ENCODE assay signal across 24 cellular contexts in genomic region chr5:61030163-61030482, GRCh38.
A peak's percentile ranks its signal among the peaks of the same experiment; 100 is the strongest.
DNase-seq lines count a peak whose midpoint lies in the region; ATAC-seq and TF ChIP-seq lines count a peak whose summit lies in the region.
"Had no signal": no experiment of that assay in that cellular context is flagged by ENCODE, and none has a peak within 500 bp of the region (broad histone marks: within the 10 kb centered on the region; RNA-seq: fewer than 3 reads in every experiment).

No MANE protein-coding gene starts in this region.

- H3K36me3 ChIP-seq in thoracic aorta: no peaks in the 10 kb centered on the region
- no peaks in the 10 kb centered on the region for H3K36me3 ChIP-seq in neuronal stem cell (replicated peaks in 1 of 2; ENCODE audit: control insufficient read depth in 2 of 2, insufficient read depth in 2 of 2, low read length in 2 of 2)
- H3K36me3 ChIP-seq: heart left ventricle had no signal

- H3K79me1 ChIP-seq in neuronal stem cell (ENCODE audit: low read depth, low read length): no peaks in the 10 kb centered on the region

- no peak overlapping the region for H2AFZ ChIP-seq in neuronal stem cell (ENCODE audit: low read length)
- H2AFZ ChIP-seq: parathyroid adenoma had no signal

- DNase-seq in HCEC 1CT (peak; percentile 68), fibroblast of the aortic adventitia (ENCODE audit: low read depth) (peak; percentile 62), thoracic aorta (ENCODE audit: low spot score) (no peak), progenitor cell of endocrine pancreas (ENCODE audit: low spot score, unreplicated experiment) (no peak), neuronal stem cell (ENCODE audit: low spot score) (no peak)
- DNase-seq: activated CD4-positive, CD25-positive, alpha-beta regulatory T cell treated with anti-CD3 and anti-CD28 coated beads, Interleukin-2, amount 50 U/mL, for 72 hours; activated CD8-positive, alpha-beta T cell treated with anti-CD3 and anti-CD28 coated beads for 36 hours; caudate nucleus; DMS53; erythroblast; heart left ventricle; Kasumi-1; natural killer cell; NCI-H1092; NCI-H187 treated with DMSO at 0.1 percent for 48 hours; NCI-H2227 treated with DMSO at 0.1 percent for 48 hours; NCI-H774; SW 1271; testis had no signal

- no peak overlapping the region for H3K4me3 Mint-ChIP-seq in progenitor cell of endocrine pancreas (ENCODE audit: low read depth)
- H3K4me3 Mint-ChIP-seq: activated CD8-positive, alpha-beta T cell treated with anti-CD3 and anti-CD28 coated beads for 36 hours; mesothelial cell of epicardium; natural killer cell had no signal

- no peak overlapping the region for H3K9ac ChIP-seq in neuronal stem cell (ENCODE audit: low read depth, low read length, poor library complexity)
- H3K9ac ChIP-seq: parathyroid adenoma had no signal

- H4K91ac ChIP-seq in neuronal stem cell (ENCODE audit: low read depth, low read length, poor library complexity): no peak overlapping the region

- peaks cover 7% of the 10 kb centered on the region for H3K4me1 Mint-ChIP-seq in progenitor cell of endocrine pancreas (ENCODE audit: low read depth)
- H3K4me1 Mint-ChIP-seq: mesothelial cell of epicardium, natural killer cell had no signal

- H3K4me2 ChIP-seq in neuronal stem cell (ENCODE audit: insufficient read depth, low read length, poor library complexity, severe bottlenecking): no peak overlapping the region

- no peak for TF ChIP-seq CTCF in VCaP (conservative IDR thresholded peaks at IDR 0.05)
- TF ChIP-seq CTCF in fibroblast of the aortic adventitia (IDR thresholded peaks at IDR 0.05; ENCODE audit: insufficient read depth, low read length): no peak
- TF ChIP-seq CTCF in thoracic aorta (IDR thresholded peaks at IDR 0.05): no peak
- no peak for TF ChIP-seq CTCF in progenitor cell of endocrine pancreas (IDR thresholded peaks at IDR 0.05; ENCODE audit: unreplicated experiment)

- H3K14ac ChIP-seq in neuronal stem cell (ENCODE audit: low read length): no peak overlapping the region

- H3K27ac ChIP-seq in VCaP (peak overlapping the region; percentile 38), thoracic aorta (peak overlapping the region; percentile 3 to 55), neuronal stem cell (replicated peaks; ENCODE audit: low read length) (no peak overlapping the region)
- H3K27ac ChIP-seq: heart left ventricle, parathyroid adenoma, testis had no signal

- H3K9me3 ChIP-seq in thoracic aorta: no peaks in the 10 kb centered on the region
- H3K9me3 ChIP-seq in neuronal stem cell (replicated peaks in 1 of 2; ENCODE audit: control insufficient read depth in 2 of 2, insufficient read depth in 1 of 2, low read depth in 1 of 2, low read length in 2 of 2): no peaks in the 10 kb centered on the region
- H3K9me3 ChIP-seq: testis had no signal

- H2BK12ac ChIP-seq in neuronal stem cell (ENCODE audit: low read length): no peak overlapping the region

- no peak overlapping the region for H3K23ac ChIP-seq in neuronal stem cell (ENCODE audit: low read depth, low read length, poor library complexity)

- no peak for ATAC-seq in thoracic aorta (ENCODE audit: insufficient number of reproducible peaks, low FRiP score, low read depth)
- ATAC-seq in GM18907 (IDR thresholded peaks at IDR 0.05; ENCODE audit: unreplicated experiment): no peak
- ATAC-seq: activated CD8-positive, alpha-beta T cell treated with anti-CD3 and anti-CD28 coated beads for 36 hours; natural killer cell; sciatic nerve had no signal

- no peak overlapping the region for H2BK5ac ChIP-seq in neuronal stem cell (ENCODE audit: low read length)

- no peak overlapping the region for H4K8ac ChIP-seq in neuronal stem cell (ENCODE audit: low read depth, low read length)

- no peak overlapping the region for H2AK5ac ChIP-seq in neuronal stem cell (ENCODE audit: low read depth, low read length)

- H3K18ac ChIP-seq in neuronal stem cell (ENCODE audit: low read length): no peak overlapping the region

- H3K4me3 ChIP-seq in fibroblast of the aortic adventitia (ENCODE audit: low read depth, low read length) (no peak overlapping the region), thoracic aorta (peak overlapping the region; percentile 31), neuronal stem cell (ENCODE audit: low read length in 2 of 2) (no peak overlapping the region)
- H3K4me3 ChIP-seq: heart left ventricle, testis had no signal

- no peak overlapping the region for H2BK120ac ChIP-seq in neuronal stem cell (ENCODE audit: low read depth, low read length)

- H3K27ac Mint-ChIP-seq in progenitor cell of endocrine pancreas: no peak overlapping the region
- H3K27ac Mint-ChIP-seq: activated CD8-positive, alpha-beta T cell treated with anti-CD3 and anti-CD28 coated beads for 36 hours; mesothelial cell of epicardium; natural killer cell had no signal

- H3K36me3 Mint-ChIP-seq in progenitor cell of endocrine pancreas (ENCODE audit: insufficient read depth): peaks cover 1% of the 10 kb centered on the region
- H3K36me3 Mint-ChIP-seq: natural killer cell had no signal

- H3K27me3 ChIP-seq in thoracic aorta (replicated peaks; ENCODE audit: insufficient read depth) (no peaks in the 10 kb centered on the region), neuronal stem cell (ENCODE audit: control insufficient read depth in 3 of 3, insufficient read depth in 3 of 3, low read depth in 1 of 3, low read length in 3 of 3) (peaks cover 0 to 2% (median 0%) of the 10 kb centered on the region in 3 experiments)
- H3K27me3 ChIP-seq: heart left ventricle, testis had no signal

- no peaks in the 10 kb centered on the region for H3K27me3 Mint-ChIP-seq in progenitor cell of endocrine pancreas
- H3K27me3 Mint-ChIP-seq: activated CD8-positive, alpha-beta T cell treated with anti-CD3 and anti-CD28 coated beads for 36 hours had no signal

- H3K4me1 ChIP-seq in thoracic aorta (ENCODE audit: control insufficient read depth in 1 of 2, low read depth in 2 of 2): peaks cover 10 to 39% of the 10 kb centered on the region in 2 donors
- H3K4me1 ChIP-seq in neuronal stem cell (ENCODE audit: control insufficient read depth in 2 of 2, insufficient read depth in 1 of 2, low read depth in 1 of 2, low read length in 2 of 2): peaks cover 0 to 3% of the 10 kb centered on the region in 2 donors
- H3K4me1 ChIP-seq: parathyroid adenoma, testis had no signal

- peaks cover 5% of the 10 kb centered on the region for H3K9me3 Mint-ChIP-seq in progenitor cell of endocrine pancreas (ENCODE audit: low read depth)

- H3K4ac ChIP-seq in neuronal stem cell (ENCODE audit: low read length): no peak overlapping the region

- H2BK15ac ChIP-seq in neuronal stem cell (ENCODE audit: low read length): no peak overlapping the region

Comparison
In these comparisons a context has a peak if more than half of its experiments do, and no peak if none do; other contexts are left out.
1. DNase-seq: peak in HCEC 1CT (single experiment) and fibroblast of the aortic adventitia (single experiment); none in thoracic aorta (single experiment), progenitor cell of endocrine pancreas (single experiment) and neuronal stem cell (single experiment).